1 cellular context compared by ENCODE assay signal in genomic region chr2:105721991-105722511, GRCh38.
TF ChIP-seq lines count a peak whose summit lies in the region.

No MANE protein-coding gene starts in this region.

TF ChIP-seq in K562, 482 proteins besides CTCF, POLR2A, EP300 and RAD21 (continued from another document):
- TF ChIP-seq BRD4 (IDR thresholded peaks at IDR 0.05): no peak
- peak; percentile 32 for TF ChIP-seq BRD9 (IDR thresholded peaks at IDR 0.05; ENCODE audit: low read depth, partially characterized antibody)
- TF ChIP-seq RAD51 (IDR thresholded peaks at IDR 0.05; ENCODE audit: borderline replicate concordance, low read depth): peak; percentile 47
- TF ChIP-seq FOSL1 (tag; conservative IDR thresholded peaks at IDR 0.05): peak; percentile 81
- no peak for TF ChIP-seq ZNF696 (CRISPR knock-in tag; conservative IDR thresholded peaks at IDR 0.05)
- TF ChIP-seq MNT (conservative IDR thresholded peaks at IDR 0.05): peak in 1 of 2 experiments; percentile 28; a peak in 1 of 4 replicates
- peak; percentile 47; the same call in 1 of the 2 replicates for TF ChIP-seq HDAC2 (IDR thresholded peaks at IDR 0.05)
- no peak for TF ChIP-seq ZBTB2 (IDR thresholded peaks at IDR 0.05)
- peak; percentile 12; the same call in 1 of the 2 replicates for TF ChIP-seq C11orf30 (IDR thresholded peaks at IDR 0.05; ENCODE audit: low read depth)
- 0 out of 2 replicates have a peak, but pooled peaks have one; percentile 14 for TF ChIP-seq MTA3 (IDR thresholded peaks at IDR 0.05; ENCODE audit: borderline replicate concordance)
- 0 out of 2 replicates have a peak, but pooled peaks have one; percentile 31 for TF ChIP-seq LEF1 (IDR thresholded peaks at IDR 0.05)
- peak; percentile 54 for TF ChIP-seq JUND (IDR thresholded peaks at IDR 0.05; ENCODE audit: borderline replicate concordance, low read depth, low read length)
- peak; percentile 57; the same call in 1 of the 3 replicates for TF ChIP-seq JUND (tag; IDR thresholded peaks at IDR 0.05; ENCODE audit: borderline replicate concordance, low read depth, low read length)
- peak; percentile 62 for TF ChIP-seq MEIS2 (IDR thresholded peaks at IDR 0.05; ENCODE audit: partially characterized antibody)
- TF ChIP-seq L3MBTL2 (IDR thresholded peaks at IDR 0.05): peak; percentile 83
- peak; percentile 33; the same call in 1 of the 2 replicates for TF ChIP-seq MYC (IDR thresholded peaks at IDR 0.05; ENCODE audit: low read depth, low read length)
- no peak for TF ChIP-seq MYC (CRISPR knock-in tag; IDR thresholded peaks at IDR 0.05; ENCODE audit: borderline replicate concordance, low read depth)
- peak; percentile 33 for TF ChIP-seq PRDM10 (IDR thresholded peaks at IDR 0.05; ENCODE audit: partially characterized antibody)
- TF ChIP-seq EP400 (IDR thresholded peaks at IDR 0.05): peak; percentile 24; the same call in 1 of the 2 replicates
- TF ChIP-seq NFYB (IDR thresholded peaks at IDR 0.05; ENCODE audit: extremely low read depth, insufficient read length): no peak
- TF ChIP-seq HEY1 (CRISPR knock-in tag; IDR thresholded peaks at IDR 0.05; ENCODE audit: borderline replicate concordance): no peak
- TF ChIP-seq DEAF1 (CRISPR knock-in tag; IDR thresholded peaks at IDR 0.05): 0 out of 2 replicates have a peak, but pooled peaks have one; percentile 7
- no peak for TF ChIP-seq BDP1 (IDR thresholded peaks at IDR 0.05; ENCODE audit: insufficient read depth, insufficient read length)
- TF ChIP-seq SMAD4 (CRISPR knock-in tag; conservative IDR thresholded peaks at IDR 0.05): 0 out of 2 replicates have a peak, but pooled peaks have one; percentile 17
- no peak for TF ChIP-seq JUNB (CRISPR knock-in tag; conservative IDR thresholded peaks at IDR 0.05)
- no peak for TF ChIP-seq ATF1 (CRISPR knock-in tag; IDR thresholded peaks at IDR 0.05)
- peak; percentile 52 for TF ChIP-seq ATF1 (tag; IDR thresholded peaks at IDR 0.05)
- peak; percentile 57 for TF ChIP-seq TFE3 (CRISPR knock-in tag; IDR thresholded peaks at IDR 0.05)
- TF ChIP-seq NCOA6 (IDR thresholded peaks at IDR 0.05): no peak
- TF ChIP-seq PKNOX1 (IDR thresholded peaks at IDR 0.05): peak; percentile 58
- TF ChIP-seq KDM4B (IDR thresholded peaks at IDR 0.05; ENCODE audit: borderline replicate concordance in 2 of 2, low read depth in 1 of 2): no peak
- TF ChIP-seq ZNF668 (CRISPR knock-in tag; IDR thresholded peaks at IDR 0.05): no peak
- no peak for TF ChIP-seq PML (IDR thresholded peaks at IDR 0.05; ENCODE audit: low read length)
- no peak for TF ChIP-seq ELF2 (CRISPR knock-in tag; IDR thresholded peaks at IDR 0.05)
- peak; percentile 65; the same call in 1 of the 2 replicates for TF ChIP-seq SMARCA4 (IDR thresholded peaks at IDR 0.05)
- no peak for TF ChIP-seq EZH2 (IDR thresholded peaks at IDR 0.05; ENCODE audit: borderline replicate concordance, low read depth, low read length)
- TF ChIP-seq FOXO4 (CRISPR knock-in tag; IDR thresholded peaks at IDR 0.05): no peak
- no peak for TF ChIP-seq CEBPG (CRISPR knock-in tag; IDR thresholded peaks at IDR 0.05)
- no peak for TF ChIP-seq CEBPG (tag; conservative IDR thresholded peaks at IDR 0.05 in 1 of 2, IDR thresholded peaks at IDR 0.05 in 1 of 2)
- no peak for TF ChIP-seq CBX8 (IDR thresholded peaks at IDR 0.05; ENCODE audit: borderline replicate concordance, extremely low read depth, low read depth, low read length, poor library complexity, severe bottlenecking)
TF ChIP-seq in K562: peak in this region for 41.
